24 cellular contexts compared by ENCODE assay signal in the genomic region with DNA sequence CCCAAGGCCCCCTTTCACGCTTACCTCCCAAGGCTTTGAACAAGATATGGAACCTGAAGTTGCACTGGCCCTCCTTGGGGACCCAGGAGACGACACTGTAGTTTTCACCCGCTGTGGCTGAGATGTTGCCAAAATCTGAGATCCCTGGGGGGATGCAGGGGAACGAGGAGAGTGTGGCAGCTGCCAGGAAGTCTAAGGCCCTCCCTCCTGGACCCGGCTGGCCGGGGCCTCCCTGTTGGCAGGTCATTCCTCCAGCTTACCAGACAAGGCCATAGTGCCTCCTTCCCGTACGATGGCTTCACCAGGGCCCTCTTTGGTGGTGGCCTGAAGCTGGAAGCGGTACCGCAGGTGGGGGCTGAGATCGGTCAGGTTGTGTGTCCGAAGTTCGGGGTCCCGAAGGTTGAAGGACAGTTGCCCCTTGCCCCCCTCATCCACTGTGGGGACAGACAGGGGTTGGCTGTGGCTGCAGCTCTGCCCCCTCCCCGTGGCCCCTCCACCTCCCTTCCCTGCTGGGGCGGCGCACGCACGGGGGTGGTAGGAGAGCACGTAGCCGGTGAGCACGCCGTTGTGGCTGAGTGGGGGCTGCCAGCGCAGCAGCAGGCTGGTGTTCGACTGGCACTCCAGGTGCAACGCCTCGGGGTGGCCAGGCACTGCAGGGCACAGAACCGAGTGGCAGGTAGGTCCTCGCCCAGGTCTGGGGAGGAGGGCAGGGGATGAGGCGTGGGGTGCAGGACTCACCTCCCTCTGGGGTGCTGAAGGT. TPM values are rescaled to one million over a fixed set of nuclear protein-coding genes. Genes with fewer than 3 reads are reported as not detected.
DNase-seq lines count a peak whose midpoint lies in the region; ATAC-seq, FAIRE-seq and TF ChIP-seq lines count a peak whose summit lies in the region.
"Had no signal": no experiment of that assay in that cellular context is flagged by ENCODE, and none has a peak within 500 bp of the region (broad histone marks: within the 10 kb centered on the region; RNA-seq: fewer than 3 reads in every experiment).

No MANE protein-coding gene starts in this region.

- DNase-seq in GM12891 (ENCODE audit: insufficient read length, low spot score) (peak; percentile 1), hepatic stellate cell (ENCODE audit: low spot score) (peak; percentile 6), sigmoid colon (peak; percentile 58), DMS53 (lab: John Stamatoyannopoulos, UW) (no peak)
- no peak for DNase-seq in stimulated activated CD4-positive, alpha-beta T cell treated with anti-CD3 and anti-CD28 coated beads, Interleukin-4, amount 100 ng/mL, for 24 hours
- DNase-seq: CD4-positive, CD25-positive, alpha-beta regulatory T cell; DMS153; NCI-H1048; NCI-H1417 treated with DMSO at 0.1 percent for 48 hours; NCI-H1694 treated with DMSO at 0.1 percent for 48 hours; NCI-H2081; NCI-H226; NCI-H510A; NCI-H69; OCI-M1 had no signal

- ATAC-seq in HG03432 (IDR thresholded peaks at IDR 0.05; ENCODE audit: unreplicated experiment), result no peak

- H3K9me3 ChIP-seq in BLaER1 (no peaks in the 10 kb centered on the region; the same call in 1 of the 2 replicates), sigmoid colon (no peaks in the 10 kb centered on the region)

- no peak for FAIRE-seq in GM12891 (lab: Jason Lieb, UNC)
- FAIRE-seq: RCC 7860 had no signal

- TF ChIP-seq POLR2A in GM12891 (IDR thresholded peaks at IDR 0.05; ENCODE audit: low read depth, low read length), result no peak
- no peak for TF ChIP-seq POLR2A in sigmoid colon (IDR thresholded peaks at IDR 0.05)

- TF ChIP-seq EP300 in sigmoid colon (IDR thresholded peaks at IDR 0.05), result no peak

- no peak overlapping the region for H3K4me3 ChIP-seq in BLaER1
- H3K4me3 ChIP-seq in sigmoid colon, result no peak overlapping the region

- H3K27ac ChIP-seq in BLaER1 (no peak overlapping the region), sigmoid colon (no peak overlapping the region)
- H3K27ac ChIP-seq: HL-60, KMS-11 had no signal

- H3K9ac ChIP-seq in BLaER1, result no peak overlapping the region
- H3K9ac ChIP-seq: KMS-11 had no signal

- peaks cover 20% of the 10 kb centered on the region; the same call in 1 of the 2 replicates for H3K36me3 ChIP-seq in BLaER1
- no peaks in the 10 kb centered on the region for H3K36me3 ChIP-seq in sigmoid colon

- intact Hi-C loops in sigmoid colon (cut with DNase I), result no loop called here

- 86% methylated on average over 30 of the region's 30 CpGs for WGBS in sigmoid colon, 2 donors

- peaks cover 52% of the 10 kb centered on the region; the same call in 1 of the 2 replicates for H4K20me1 ChIP-seq in BLaER1

- H3K4me1 ChIP-seq in BLaER1, result peaks cover 33% of the 10 kb centered on the region
- H3K4me1 ChIP-seq in sigmoid colon, result no peaks in the 10 kb centered on the region

- TF ChIP-seq CTCF in sigmoid colon (IDR thresholded peaks at IDR 0.05), result no peak

- H3K4me2 ChIP-seq in BLaER1, result peak overlapping the region; percentile 53
- H3K4me2 ChIP-seq: KMS-11 had no signal

- H3K27me3 ChIP-seq in BLaER1, result peaks cover 77% of the 10 kb centered on the region
- H3K27me3 ChIP-seq in sigmoid colon, result no peaks in the 10 kb centered on the region

TF ChIP-seq in GM12891, 5 proteins besides CTCF, POLR2A, EP300 and RAD21:
- TF ChIP-seq POLR2AphosphoS5 (IDR thresholded peaks at IDR 0.05; ENCODE audit: low read depth, low read length) (no peak), PAX5 (IDR thresholded peaks at IDR 0.05; ENCODE audit: insufficient read depth, low read length, severe bottlenecking) (no peak), POU2F2 (IDR thresholded peaks at IDR 0.05; ENCODE audit: low read depth, low read length) (no peak), SPI1 (IDR thresholded peaks at IDR 0.05; ENCODE audit: low read depth, low read length) (no peak), TAF1 (IDR thresholded peaks at IDR 0.05; ENCODE audit: low read depth, low read length) (no peak)

RNA-seq across cellular contexts. Expression of a gene that starts 21.2 kb away (rescaled TPM):
- 0.36 TPM for polyA plus RNA-seq in GM12891 (2012; ENCODE audit: low read depth, missing spikeins)
- 10 to 100 TPM in 3 of 4 donors, 1 to 10 TPM in 1; 6.6 to 30.2 (median 23.1) TPM for total RNA-seq in sigmoid colon
- 10 to 100 TPM in 1 of 3 donors, 1 to 10 TPM in 1, not detected in 1; 2.4 to 10.5 TPM for polyA plus RNA-seq in sigmoid colon

RNA-seq across cellular contexts. Expression of a gene that starts 34.4 kb away (rescaled TPM):
- polyA plus RNA-seq in GM12891 (2012; ENCODE audit: low read depth, missing spikeins), result 0.03 TPM
- total RNA-seq in sigmoid colon, result 10 to 100 TPM in 3 of 4 donors, 1 to 10 TPM in 1; 8.6 to 24.4 (median 14.2) TPM
- 1 to 10 TPM in 2 of 3 donors, under 1 TPM in 1; 0.46 to 5.1 (median 1.2) TPM for polyA plus RNA-seq in sigmoid colon
- total RNA-seq: B cell had no signal
- polyA plus RNA-seq: CD4-positive, CD25-positive, alpha-beta regulatory T cell had no signal

RNA-seq across cellular contexts. Expression of a gene that starts 39.7 kb away (rescaled TPM):
- polyA plus RNA-seq in GM12891 (2012; ENCODE audit: low read depth, missing spikeins), result 0.44 TPM
- 1 to 10 TPM; 1.1 to 2.2 (median 1.3) TPM for total RNA-seq in sigmoid colon
- 1 to 10 TPM in 1 of 3 donors, not detected in 2; 1.1 TPM for polyA plus RNA-seq in sigmoid colon
- total RNA-seq: B cell; CD4-positive, CD25-positive, alpha-beta regulatory T cell; Daoy; G401 had no signal
- polyA plus RNA-seq: CD4-positive, CD25-positive, alpha-beta regulatory T cell; IgD-negative memory B cell had no signal

Comparison
In these comparisons a context has a peak if more than half of its experiments do, and no peak if none do; other contexts are left out.
1. DNase-seq: peak in GM12891 (single experiment), hepatic stellate cell (single experiment) and sigmoid colon (single experiment); none in stimulated activated CD4-positive, alpha-beta T cell treated with anti-CD3 and anti-CD28 coated beads, Interleukin-4, amount 100 ng/mL, for 24 hours (single experiment) and DMS53 (single experiment).